In genomic region chr2:47274054-47274779, GRCh38 we compare ENCODE assay signal across 13 cellular contexts.
A peak's percentile ranks its signal among the peaks of the same experiment; 100 is the strongest.
DNase-seq lines count a peak whose midpoint lies in the region; ATAC-seq and TF ChIP-seq lines count a peak whose summit lies in the region.
"Had no signal": no experiment of that assay in that cellular context is flagged by ENCODE, and none has a peak within 500 bp of the region (broad histone marks: within the 10 kb centered on the region; RNA-seq: fewer than 3 reads in every experiment).

No MANE protein-coding gene starts in this region.

- ATAC-seq in sciatic nerve: peak; percentile 7

- intact Hi-C loops in sciatic nerve (cut with DNase I): no loop called here

- H3K4me3 ChIP-seq in adipocyte (ENCODE audit: low read length) (peak overlapping the region; percentile 18), fibroblast of villous mesenchyme (ENCODE audit: low read depth, low read length) (no peak overlapping the region)
- H3K4me3 ChIP-seq: lung, PC-9 had no signal

- TF ChIP-seq CTCF in fibroblast of villous mesenchyme (IDR thresholded peaks at IDR 0.05; ENCODE audit: insufficient read depth, low read depth, low read length): no peak

- no peaks in the 10 kb centered on the region for H3K9me3 ChIP-seq in adipocyte (ENCODE audit: control insufficient read depth, low read length)

- no peaks in the 10 kb centered on the region for H3K27me3 ChIP-seq in adipocyte (replicated peaks; ENCODE audit: control insufficient read depth, insufficient read depth, low read length)

- peaks cover 35% of the 10 kb centered on the region for H3K4me1 ChIP-seq in adipocyte (ENCODE audit: control insufficient read depth, insufficient read depth, low read length)

- DNase-seq in GM03348 (ENCODE audit: low spot score) (peak; percentile 36), adipocyte (ENCODE audit: low read depth) (peak; percentile 60), fibroblast of villous mesenchyme (ENCODE audit: low read depth) (peak; percentile 66), sciatic nerve (ENCODE audit: low spot score) (no peak), DMS79 (lab: John Stamatoyannopoulos, UW) (no peak), SW480 (ENCODE audit: low spot score) (no peak)
- DNase-seq in stimulated activated CD4-positive, alpha-beta T cell treated with anti-CD3 and anti-CD28 coated beads, Interleukin-4, amount 100 ng/mL, for 24 hours: no peak
- no peak for DNase-seq in effector CD4-positive, alpha-beta T cell
- DNase-seq: activated CD4-positive, alpha-beta T cell treated with anti-CD3 and anti-CD28 coated beads, Interleukin-2, amount 50 U/mL, for 1 hour; cortex of kidney; DMS79 treated with DMSO at 0.1 percent for 48 hours had no signal

- H3K36me3 ChIP-seq in adipocyte (ENCODE audit: control insufficient read depth, insufficient read depth, low read length, severe bottlenecking): no peaks in the 10 kb centered on the region

- peak overlapping the region; percentile 66 for H3K9ac ChIP-seq in adipocyte (ENCODE audit: low read length)

Comparison
In these comparisons a context has a peak if more than half of its experiments do, and no peak if none do; other contexts are left out.
1. DNase-seq: peak in GM03348 (single experiment), adipocyte (single experiment) and fibroblast of villous mesenchyme (single experiment); none in sciatic nerve (single experiment), stimulated activated CD4-positive, alpha-beta T cell treated with anti-CD3 and anti-CD28 coated beads, Interleukin-4, amount 100 ng/mL, for 24 hours (single experiment), DMS79 (single experiment), effector CD4-positive, alpha-beta T cell (single experiment) and SW480 (single experiment).